Comparison of ENCODE assay signal across 8 cellular contexts in the genomic region with DNA sequence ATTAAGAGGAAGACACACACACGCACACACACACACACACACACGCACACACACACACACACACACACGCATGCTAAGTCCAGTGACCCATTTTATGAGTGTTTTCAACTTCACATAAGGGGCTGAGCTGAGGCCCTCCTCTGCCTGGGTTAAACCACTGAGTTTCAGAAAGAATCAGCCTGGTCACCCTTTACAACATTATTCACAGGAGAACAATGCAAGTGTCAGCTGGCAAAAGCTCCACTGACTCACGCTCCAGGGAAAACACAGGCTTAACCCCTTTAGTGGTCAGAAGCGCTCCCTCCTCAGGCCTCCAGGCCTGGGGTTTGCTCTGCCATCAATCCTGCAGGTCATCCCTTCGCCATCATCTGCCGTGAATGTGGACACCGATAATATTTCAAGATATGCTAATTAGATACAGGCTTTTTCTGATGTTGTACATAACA. TPM values are rescaled to one million over a fixed set of nuclear protein-coding genes. Genes with fewer than 3 reads are reported as not detected.
DNase-seq lines count a peak whose midpoint lies in the region; ATAC-seq, FAIRE-seq and TF ChIP-seq lines count a peak whose summit lies in the region.

No MANE protein-coding gene starts in this region.

- no peak for TF ChIP-seq POLR2A in GM12892 (IDR thresholded peaks at IDR 0.05; ENCODE audit: low read depth, low read length)

- H3K9me3 ChIP-seq in Panc1 (ENCODE audit: control insufficient read depth, insufficient read depth, low read depth, low read length) (no peaks in the 10 kb centered on the region), fibroblast of lung (ENCODE audit: control insufficient read depth, insufficient read depth, low read depth, low read length) (no peaks in the 10 kb centered on the region), neural progenitor cell (ENCODE audit: low read depth) (no peaks in the 10 kb centered on the region)

- no peak for FAIRE-seq in GM12892 (lab: Jason Lieb, UNC)

- intact Hi-C loops in Panc1 (cut with micrococcal nuclease; ENCODE audit: unreplicated experiment): no loop called here

- peaks cover 9% of the 10 kb centered on the region for H3K27me3 Mint-ChIP-seq in neural progenitor cell (ENCODE audit: insufficient read depth, low read depth)

- H3K9ac ChIP-seq in fibroblast of lung (ENCODE audit: insufficient read depth, low read length) (no peak overlapping the region), neural progenitor cell (no peak overlapping the region)

- no TSS peak for BruUV-seq in Panc1 (replicated peaks; lab: Mats Ljungman, UMichigan)

- H3K4me3 Mint-ChIP-seq in neural progenitor cell: peak overlapping the region; percentile 70

- POLR2A ChIA-PET in AG04449 (lab: Yijun Ruan, JAX) (interaction anchor here (0.8 to 1.1 kb wide), 2 partner anchors 9 to 1723 kb away, joined by 3 read pairs; a partner anchor contains a TSS), Panc1 (lab: Charles Lee) (no interaction called here)

- H2AFZ ChIP-seq in fibroblast of lung (ENCODE audit: low read length): no peak overlapping the region
- no peak overlapping the region for H2AFZ ChIP-seq in neural progenitor cell (replicated peaks)

- peaks cover 50% of the 10 kb centered on the region for H3K4me1 Mint-ChIP-seq in neural progenitor cell

- H3K4me3 ChIP-seq in AG04449 (ENCODE audit: low read depth, low read length): no peak overlapping the region
- H3K4me3 ChIP-seq in Panc1 (ENCODE audit: low read depth in 2 of 2, low read length in 2 of 2): no peak overlapping the region
- no peak overlapping the region for H3K4me3 ChIP-seq in fibroblast of lung (replicated peaks in 1 of 4; ENCODE audit: control extremely low read depth in 1 of 4, insufficient read depth in 1 of 4, low read depth in 3 of 4, low read length in 4 of 4)
- H3K4me3 ChIP-seq in neural progenitor cell: peak overlapping the region; percentile 0

- no peak overlapping the region for H3K27ac ChIP-seq in Panc1 (ENCODE audit: low read length)
- H3K27ac ChIP-seq in fibroblast of lung (ENCODE audit: insufficient read depth, low read length): peak overlapping the region; percentile 22
- peak overlapping the region; percentile 61 for H3K27ac ChIP-seq in neural progenitor cell

- H4K20me1 ChIP-seq in fibroblast of lung (ENCODE audit: control insufficient read depth, extremely low read depth, insufficient read depth, low read length) (no peaks in the 10 kb centered on the region), neural progenitor cell (ENCODE audit: low read depth) (no peaks in the 10 kb centered on the region)

- peaks cover 8% of the 10 kb centered on the region for H3K36me3 Mint-ChIP-seq in neural progenitor cell

- H3K9me3 Mint-ChIP-seq in neural progenitor cell: no peaks in the 10 kb centered on the region

- H3K79me2 ChIP-seq in fibroblast of lung (ENCODE audit: control insufficient read depth, insufficient read depth, low read length) (no peaks in the 10 kb centered on the region), neural progenitor cell (ENCODE audit: low read depth) (no peaks in the 10 kb centered on the region)

- H3K4me2 ChIP-seq in fibroblast of lung (ENCODE audit: extremely low read depth, insufficient read depth, low read length) (no peak overlapping the region), neural progenitor cell (peak overlapping the region; percentile 67)

- DNase-seq in AG04449 (ENCODE audit: low read depth, low spot score): peak; percentile 77
- peak; percentile 64 for DNase-seq in Panc1 (ENCODE audit: low read depth, low spot score)
- DNase-seq in fibroblast of lung (ENCODE audit: low read depth in 2 of 2): peak; percentile 96 to 99
- DNase-seq in neural progenitor cell (ENCODE audit: low spot score): peak; percentile 82
- no peak for DNase-seq in DMS 273 (lab: John Stamatoyannopoulos, UW; ENCODE audit: unreplicated experiment)
- DNase-seq in stimulated activated naive CD4-positive, alpha-beta T cell treated with Interleukin-2 at 50 U/mL for 16 hours (lab: John Stamatoyannopoulos, UW): no peak
- DNase-seq in GM12892 (ENCODE audit: insufficient read length): no peak
- no peak for DNase-seq in SIG-M5 treated with dmso at 0.1 percent for 504 hours (lab: John Stamatoyannopoulos, UW; ENCODE audit: unreplicated experiment)

- TF ChIP-seq CTCF in AG04449 (IDR thresholded peaks at IDR 0.05; ENCODE audit: insufficient read depth, low read length, missing control alignments) (peak; percentile 29), Panc1 (IDR thresholded peaks at IDR 0.05) (no peak), fibroblast of lung (conservative IDR thresholded peaks at IDR 0.05 in 1 of 2, IDR thresholded peaks at IDR 0.05 in 1 of 2; ENCODE audit: low read depth in 1 of 2, low read length in 2 of 2) (peak; percentile 22 to 38), neural progenitor cell (IDR thresholded peaks at IDR 0.05) (peak; percentile 4)

- H3K27ac Mint-ChIP-seq in neural progenitor cell: peak overlapping the region; percentile 93

- CTCF ChIA-PET in AG04449 (lab: Yijun Ruan, JAX): interaction anchor here (0.9 to 23.1 kb wide), 6 partner anchors 10 to 217 kb away, joined by 3 to 679 read pairs (median 8); no protein-coding TSS in a partner anchor
- CTCF ChIA-PET in Panc1 (lab: Charles Lee): no interaction called here

- no peaks in the 10 kb centered on the region for H3K27me3 ChIP-seq in Panc1 (ENCODE audit: control insufficient read depth, insufficient read depth, low read length)
- no peaks in the 10 kb centered on the region for H3K27me3 ChIP-seq in fibroblast of lung (ENCODE audit: control insufficient read depth, insufficient read depth, low read length)
- H3K27me3 ChIP-seq in neural progenitor cell: no peaks in the 10 kb centered on the region

- H3F3A ChIP-seq in neural progenitor cell (ENCODE audit: low read depth): peaks cover 10% of the 10 kb centered on the region

- in situ Hi-C loops in Panc1 (cut with HindIII; ENCODE audit: low pct_unique_long_range_greater_than_20kb, low sequenced_read_pairs): no loop called here

- peak; percentile 89 for ATAC-seq in Panc1

- H3K36me3 ChIP-seq in Panc1 (ENCODE audit: control insufficient read depth, insufficient read depth, low read length) (no peaks in the 10 kb centered on the region), fibroblast of lung (ENCODE audit: control insufficient read depth, insufficient read depth, low read length) (peaks cover 6% of the 10 kb centered on the region), neural progenitor cell (no peaks in the 10 kb centered on the region)

- no peaks in the 10 kb centered on the region for H3K4me1 ChIP-seq in Panc1 (ENCODE audit: control insufficient read depth, insufficient read depth, low read length)
- peaks cover 21% of the 10 kb centered on the region for H3K4me1 ChIP-seq in fibroblast of lung (ENCODE audit: control insufficient read depth, extremely low read depth, insufficient read depth, low read length)
- peaks cover 19% of the 10 kb centered on the region for H3K4me1 ChIP-seq in neural progenitor cell

RNA-seq across cellular contexts. Expression of a gene that starts 46.9 kb away (rescaled TPM):
- total RNA-seq in Panc1 (2021; ENCODE audit: unreplicated experiment) (15.4 TPM), fibroblast of lung (21.6 and 23.8 TPM in 2 replicates), neural progenitor cell (ENCODE audit: low replicate concordance) (14.0 and 20.1 TPM in 2 replicates)
- polyA plus RNA-seq in Panc1 (2012; ENCODE audit: insufficient read length): 23.5 TPM
- polyA plus RNA-seq in fibroblast of lung: 6.8 and 8.3 TPM in 2 replicates
- polyA plus RNA-seq in fibroblast of lung (2012): 15.0 and 20.3 TPM in 2 replicates
- 25.6 and 27.4 TPM in 2 replicates for polyA minus RNA-seq in fibroblast of lung (ENCODE audit: low replicate concordance)
- 11.6 TPM for polyA plus RNA-seq in GM12892 (2012; ENCODE audit: missing spikeins)

RNA-seq across cellular contexts. Expression of a gene that starts 47.0 kb away (rescaled TPM):
- total RNA-seq in Panc1 (2021; ENCODE audit: unreplicated experiment) (10.8 TPM), fibroblast of lung (12.8 and 14.0 TPM in 2 replicates), neural progenitor cell (ENCODE audit: low replicate concordance) (19.9 and 24.2 TPM in 2 replicates)
- polyA plus RNA-seq in Panc1 (2012; ENCODE audit: insufficient read length): 4.2 TPM
- 5.5 and 6.5 TPM in 2 replicates for polyA plus RNA-seq in fibroblast of lung
- 5.9 and 6.2 TPM in 2 replicates for polyA plus RNA-seq in fibroblast of lung (2012)
- 4.6 and 5.2 TPM in 2 replicates for polyA minus RNA-seq in fibroblast of lung (ENCODE audit: low replicate concordance)
- 7.0 TPM for polyA plus RNA-seq in GM12892 (2012; ENCODE audit: missing spikeins)

Comparison
In these comparisons a context has a peak if more than half of its experiments do, and no peak if none do; other contexts are left out.
1. DNase-seq: peak in AG04449 (single experiment), Panc1 (single experiment), fibroblast of lung (2 of 2) and neural progenitor cell (single experiment); none in DMS 273 (single experiment), stimulated activated naive CD4-positive, alpha-beta T cell treated with Interleukin-2 at 50 U/mL for 16 hours (single experiment), GM12892 (single experiment) and SIG-M5 treated with dmso at 0.1 percent for 504 hours (single experiment).